In the genomic region with DNA sequence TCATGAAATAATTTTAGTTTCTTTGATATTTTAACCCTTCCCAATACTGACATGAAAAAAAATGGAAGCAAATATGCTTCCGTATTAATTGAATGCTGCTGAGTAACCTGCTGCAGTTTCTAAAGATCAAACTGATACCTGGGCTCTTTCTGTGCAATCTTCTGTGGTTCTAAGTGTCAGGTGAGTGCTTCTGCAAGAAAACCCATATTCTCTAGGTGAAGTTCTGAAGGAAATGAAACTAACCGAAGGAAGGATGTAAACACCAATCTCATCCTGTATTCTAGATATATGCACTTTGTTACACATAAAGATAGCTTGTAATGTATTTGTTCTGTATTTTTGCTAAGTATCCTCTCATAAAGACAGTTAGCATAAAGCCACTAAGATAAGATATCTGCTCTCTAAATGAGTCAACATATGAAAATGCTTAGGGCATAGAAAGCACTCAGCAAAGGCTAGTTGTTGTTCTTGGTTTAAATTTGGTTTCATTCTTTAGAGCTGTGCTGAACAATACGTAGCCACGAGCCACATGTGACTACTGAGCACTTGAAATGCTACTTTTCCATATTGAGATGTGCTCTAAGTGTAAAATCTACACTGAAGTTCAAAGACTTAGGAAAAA, we compare ENCODE assay signal across 10 cellular contexts. TPM values are rescaled to one million over a fixed set of nuclear protein-coding genes. Genes with fewer than 3 reads are reported as not detected.
DNase-seq lines count a peak whose midpoint lies in the region; ATAC-seq, FAIRE-seq and TF ChIP-seq lines count a peak whose summit lies in the region.
"Had no signal": no experiment of that assay in that cellular context is flagged by ENCODE, and none has a peak within 500 bp of the region (broad histone marks: within the 10 kb centered on the region; RNA-seq: fewer than 3 reads in every experiment).

No MANE protein-coding gene starts in this region.

- H3K4me3 Mint-ChIP-seq in astrocyte (ENCODE audit: unreplicated experiment): no peak overlapping the region

- H3K4me1 ChIP-seq in BLaER1 treated with 17β-estradiol and CSF1 and Interleukin-3, amounts not matched to agents 10 nM and 100 nM: peaks cover 0 to 85% (median 43%) of the 10 kb centered on the region in 10 experiments; a peak in 16 of 20 replicates
- H3K4me1 ChIP-seq in astrocyte (ENCODE audit: insufficient read depth, low read length) (peaks cover 37% of the 10 kb centered on the region), testis (no peaks in the 10 kb centered on the region)

- TF ChIP-seq CTCF in astrocyte (IDR thresholded peaks at IDR 0.05; ENCODE audit: insufficient read depth, low read depth, low read length) (no peak), omental fat pad (IDR thresholded peaks at IDR 0.05) (no peak), testis (IDR thresholded peaks at IDR 0.05) (no peak)

- peaks cover 3% of the 10 kb centered on the region for H3K79me2 ChIP-seq in astrocyte (ENCODE audit: insufficient read depth, low read length)

- H3K9me3 Mint-ChIP-seq in astrocyte (ENCODE audit: unreplicated experiment): no peaks in the 10 kb centered on the region

- 45 to 64% methylated on average over 4 of the region's 4 CpGs for WGBS in testis, 2 donors

- peak; percentile 99 for ATAC-seq in GM19351 (IDR thresholded peaks at IDR 0.05; ENCODE audit: unreplicated experiment)
- ATAC-seq in HG03135 (IDR thresholded peaks at IDR 0.05; ENCODE audit: unreplicated experiment): peak; percentile 95
- no peak for ATAC-seq in omental fat pad (ENCODE audit: low FRiP score)

- H3K4me2 ChIP-seq in BLaER1 treated with 17β-estradiol and CSF1 and Interleukin-3, amounts not matched to agents 10 nM and 100 nM: peak overlapping the region in 6 of 11 experiments; percentile 14 to 61 (median 42); a peak in 9 of 22 replicates
- H3K4me2 ChIP-seq in astrocyte (ENCODE audit: low read length): peak overlapping the region; percentile 70
- H3K4me2 ChIP-seq: PC-9 had no signal

- H3K4me1 Mint-ChIP-seq in astrocyte (ENCODE audit: low read depth, unreplicated experiment): peaks cover 28% of the 10 kb centered on the region

- no peaks in the 10 kb centered on the region for H3K27me3 Mint-ChIP-seq in astrocyte (ENCODE audit: low read depth, unreplicated experiment)

- H3K27ac Mint-ChIP-seq in astrocyte (ENCODE audit: unreplicated experiment): no peak overlapping the region

- no peaks in the 10 kb centered on the region for H3K36me3 Mint-ChIP-seq in astrocyte (ENCODE audit: low read depth, unreplicated experiment)

- H2AFZ ChIP-seq in astrocyte (ENCODE audit: low read depth, low read length): no peak overlapping the region
- H2AFZ ChIP-seq: PC-9 had no signal

- H4K20me1 ChIP-seq in BLaER1 treated with 17β-estradiol and CSF1 and Interleukin-3, amounts not matched to agents 10 nM and 100 nM: no peaks in the 10 kb centered on the region
- no peaks in the 10 kb centered on the region for H4K20me1 ChIP-seq in astrocyte (ENCODE audit: insufficient read depth, low read length)

- H3K27me3 ChIP-seq in BLaER1 treated with 17β-estradiol and CSF1 and Interleukin-3, amounts not matched to agents 10 nM and 100 nM: no peaks in the 10 kb centered on the region
- H3K27me3 ChIP-seq in astrocyte (ENCODE audit: insufficient read depth, low read length) (no peaks in the 10 kb centered on the region), testis (no peaks in the 10 kb centered on the region)

- H3K9me3 ChIP-seq in BLaER1 treated with 17β-estradiol and CSF1 and Interleukin-3, amounts not matched to agents 10 nM and 100 nM (replicated peaks in 1 of 11): no peaks in the 10 kb centered on the region
- no peaks in the 10 kb centered on the region for H3K9me3 ChIP-seq in astrocyte (ENCODE audit: insufficient read depth, low read depth, low read length)
- no peaks in the 10 kb centered on the region for H3K9me3 ChIP-seq in testis

- H3K27ac ChIP-seq in BLaER1 treated with 17β-estradiol and CSF1 and Interleukin-3, amounts not matched to agents 10 nM and 100 nM: no peak overlapping the region
- H3K27ac ChIP-seq in astrocyte (ENCODE audit: low read depth, low read length) (no peak overlapping the region), testis (no peak overlapping the region)
- H3K27ac ChIP-seq: PC-9 had no signal

- H3K9ac ChIP-seq in BLaER1 treated with 17β-estradiol and CSF1 and Interleukin-3, amounts not matched to agents 10 nM and 100 nM: no peak overlapping the region
- no peak overlapping the region for H3K9ac ChIP-seq in astrocyte (ENCODE audit: low read length)

- intact Hi-C loops in testis (cut with DNase I; ENCODE audit: low total_unique reads): no loop called here

- H3K4me3 ChIP-seq in BLaER1 treated with 17β-estradiol and CSF1 and Interleukin-3, amounts not matched to agents 10 nM and 100 nM: no peak overlapping the region
- H3K4me3 ChIP-seq in astrocyte (ENCODE audit: insufficient read depth, low read depth, low read length) (no peak overlapping the region), testis (no peak overlapping the region)
- H3K4me3 ChIP-seq: PC-9 had no signal

- DNase-seq in astrocyte (ENCODE audit: low read depth): peak; percentile 64
- no peak for DNase-seq in NCI-H510A treated with DMSO at 0.1 percent for 48 hours (lab: John Stamatoyannopoulos, UW)
- DNase-seq in DMS53 (lab: John Stamatoyannopoulos, UW): no peak
- no peak for DNase-seq in omental fat pad (ENCODE audit: low spot score)
- DNase-seq in testis: no peak
- DNase-seq: PC-9 had no signal

- H3K36me3 ChIP-seq in BLaER1 treated with 17β-estradiol and CSF1 and Interleukin-3, amounts not matched to agents 10 nM and 100 nM: no peaks in the 10 kb centered on the region
- H3K36me3 ChIP-seq in astrocyte (ENCODE audit: insufficient read depth, low read length): no peaks in the 10 kb centered on the region
- H3K36me3 ChIP-seq in testis (ENCODE audit: low read depth, missing control alignments): no peaks in the 10 kb centered on the region

- TF ChIP-seq POLR2A in testis (IDR thresholded peaks at IDR 0.05): no peak

- FAIRE-seq in astrocyte (lab: Jason Lieb, UNC): peak; percentile 50
- FAIRE-seq: G401.6 had no signal

RNA-seq across cellular contexts. Expression of a gene that starts 52.0 kb away (rescaled TPM):
- 20.1 and 35.9 TPM in 2 replicates for total RNA-seq in astrocyte
- 1 to 10 TPM; 1.1 to 6.8 (median 1.8) TPM for total RNA-seq in omental fat pad
- total RNA-seq in testis: 1 to 10 TPM; 1.0 to 1.7 TPM
- 0.90 TPM for polyA plus RNA-seq in testis (ENCODE audit: insufficient read depth, low read depth, low replicate concordance)
